29 cellular contexts compared by ENCODE assay signal in genomic region chr16:86778108-86778745, GRCh38.
"Had no signal": no experiment of that assay in that cellular context is flagged by ENCODE, and none has a peak within 500 bp of the region (broad histone marks: within the 10 kb centered on the region; RNA-seq: fewer than 3 reads in every experiment).

No MANE protein-coding gene starts in this region.

- H3K27ac ChIP-seq: brain microvascular endothelial cell, WERI-Rb-1 had no signal

- H3K36me3 ChIP-seq: brain microvascular endothelial cell, WERI-Rb-1 had no signal

- H3K27me3 ChIP-seq: brain microvascular endothelial cell had no signal

- DNase-seq: activated CD4-positive, alpha-beta memory T cell treated with anti-CD3 and anti-CD28 coated beads, Interleukin-2, amount 10 ng/mL, durations not matched to agents 7 days and 5 days; activated CD4-positive, alpha-beta T cell treated with anti-CD3 and anti-CD28 coated beads for 1 hour; activated CD4-positive, alpha-beta T cell treated with anti-CD3 and anti-CD28 coated beads for 48 hours; activated CD4-positive, CD25-positive, alpha-beta regulatory T cell; activated CD8-positive, alpha-beta memory T cell treated with anti-CD3 and anti-CD28 coated beads for 24 hours; activated CD8-positive, alpha-beta memory T cell treated with anti-CD3 and anti-CD28 coated beads, Interleukin-2, amount 10 ng/mL, durations not matched to agents 7 days and 5 days; activated effector memory CD4-positive, alpha-beta T cell treated with anti-CD3 and anti-CD28 coated beads, Interleukin-2, amount 50 U/mL, for 16 hours; activated naive CD4-positive, alpha-beta T cell; activated naive CD4-positive, alpha-beta T cell treated with anti-CD3 and anti-CD28 coated beads, Interleukin-2, amount 50 U/mL, for 16 hours; activated naive CD8-positive, alpha-beta T cell treated with anti-CD3 and anti-CD28 coated beads for 36 hours; activated T-cell treated with anti-CD3 and anti-CD28 coated beads, Interleukin-2, amount 50 U/mL, for 1 hour; activated T-cell treated with anti-CD3 and anti-CD28 coated beads, Interleukin-2, amount 50 U/mL, for 72 hours; amniotic stem cell; aorta; brain microvascular endothelial cell; central memory CD4-positive, alpha-beta T cell; Karpas-422; NCI-H1105; NCI-H1417 treated with DMSO at 0.1 percent for 48 hours; NCI-H187 treated with DMSO at 0.1 percent for 48 hours; NCI-H2081; NCI-H226; NCI-H446 treated with DMSO at 0.1 percent for 48 hours; NCI-H524 treated with DMSO at 0.1 percent for 48 hours; SHP77 treated with DMSO at 0.1 percent for 48 hours; T1000 had no signal

- ATAC-seq: activated CD8-positive, alpha-beta memory T cell treated with anti-CD3 and anti-CD28 coated beads, Interleukin-2, amount 10 ng/mL, durations not matched to agents 7 days and 5 days; activated T-cell treated with anti-CD3 and anti-CD28 coated beads, Interleukin-2, amount 50 U/mL, for 72 hours; activated T-helper 17 cell treated with anti-CD3 and anti-CD28 coated beads, Interleukin-2, amount 50 U/mL, for 72 hours; Panc1 had no signal
